ENCODE assay signal across 8 cellular contexts in genomic region chr1:8373547-8374270, GRCh38. TPM values are rescaled to one million over a fixed set of nuclear protein-coding genes. Genes with fewer than 3 reads are reported as not detected.
A peak's percentile ranks its signal among the peaks of the same experiment; 100 is the strongest.
DNase-seq lines count a peak whose midpoint lies in the region; ATAC-seq and TF ChIP-seq lines count a peak whose summit lies in the region.

No MANE protein-coding gene starts in this region.

- H3K27ac ChIP-seq in colonic mucosa (peak overlapping the region; percentile 49), lower lobe of right lung (peak overlapping the region; percentile 78), suprapubic skin (peak overlapping the region; percentile 84)

- H3K4me3 ChIP-seq in colonic mucosa (no peak overlapping the region), lower lobe of right lung (no peak overlapping the region), suprapubic skin (peak overlapping the region; percentile 2)

- H3K27me3 ChIP-seq in colonic mucosa = no peaks in the 10 kb centered on the region
- no peaks in the 10 kb centered on the region for H3K27me3 ChIP-seq in lower lobe of right lung (ENCODE audit: low read depth)
- no peaks in the 10 kb centered on the region for H3K27me3 ChIP-seq in suprapubic skin

- no peaks in the 10 kb centered on the region for H3K36me3 ChIP-seq in colonic mucosa
- peaks cover 21% of the 10 kb centered on the region for H3K36me3 ChIP-seq in lower lobe of right lung
- H3K36me3 ChIP-seq in suprapubic skin = peaks cover 4% of the 10 kb centered on the region

- DNase-seq in AG08395 (ENCODE audit: low spot score) (peak; percentile 90), NCI-H2029 (lab: John Stamatoyannopoulos, UW) (peak; percentile 66), colonic mucosa (peak; percentile 48), lower lobe of right lung (peak; percentile 76), suprapubic skin (ENCODE audit: low spot score in 2 of 2) (no peak), NCI-H1436 (lab: John Stamatoyannopoulos, UW) (no peak)
- no peak for DNase-seq in stimulated activated CD4-positive, alpha-beta T cell treated with anti-CD3 and anti-CD28 coated beads, Interleukin-15, amount 100 ng/mL, for 24 hours
- no peak for DNase-seq in stimulated activated naive CD4-positive, alpha-beta T cell treated with Interleukin-2 at 50 U/mL for 16 hours (lab: John Stamatoyannopoulos, UW)

- H3K4me1 ChIP-seq in colonic mucosa (no peaks in the 10 kb centered on the region), lower lobe of right lung (peaks cover 89% of the 10 kb centered on the region), suprapubic skin (peaks cover 78% of the 10 kb centered on the region)

- H3K9me3 ChIP-seq in colonic mucosa = no peaks in the 10 kb centered on the region
- H3K9me3 ChIP-seq in lower lobe of right lung = no peaks in the 10 kb centered on the region
- H3K9me3 ChIP-seq in suprapubic skin = no peaks in the 10 kb centered on the region

- no peak for TF ChIP-seq POLR2A in suprapubic skin (IDR thresholded peaks at IDR 0.05)

- TF ChIP-seq CTCF in colonic mucosa (IDR thresholded peaks at IDR 0.05) (no peak), lower lobe of right lung (IDR thresholded peaks at IDR 0.05) (no peak), suprapubic skin (IDR thresholded peaks at IDR 0.05) (no peak)

- ATAC-seq in lower lobe of right lung = peak; percentile 89 to 92

- intact Hi-C loops in colonic mucosa (cut with DNase I) = no loop called here
- intact Hi-C loops in lower lobe of right lung (cut with DNase I) = no loop called here

- TF ChIP-seq EP300 in suprapubic skin (IDR thresholded peaks at IDR 0.05) = peak; percentile 50

- 12% methylated on average over 20 of the region's 21 CpGs for WGBS in suprapubic skin

- peak overlapping the region in 1 of 2 donors; percentile 40 for H3K9ac ChIP-seq in colonic mucosa (ENCODE audit: low read depth in 2 of 2, low read length in 2 of 2)

RNA-seq across cellular contexts. Expression of gene SLC45A1, which starts 55.8 kb away (rescaled TPM):
- total RNA-seq in colonic mucosa (under 1 TPM; 0.27 to 0.42 TPM), lower lobe of right lung (0.92 TPM), suprapubic skin (1 to 10 TPM in 1 of 4 donors, under 1 TPM in 3; 0.76 to 1.6 (median 0.86) TPM)

Comparison
In these comparisons a context has a peak if more than half of its experiments do, and no peak if none do; other contexts are left out.
1. DNase-seq: peak in AG08395 (single experiment), NCI-H2029 (single experiment), colonic mucosa (single experiment) and lower lobe of right lung (single experiment); none in suprapubic skin (0 of 2), NCI-H1436 (single experiment), stimulated activated CD4-positive, alpha-beta T cell treated with anti-CD3 and anti-CD28 coated beads, Interleukin-15, amount 100 ng/mL, for 24 hours (single experiment) and stimulated activated naive CD4-positive, alpha-beta T cell treated with Interleukin-2 at 50 U/mL for 16 hours (single experiment).
2. Peak in every context shown above with its lines, with median percentiles within 50 percentile points of each other: H3K27ac ChIP-seq.